ENCODE assay signal across 1 cellular context in genomic region chr11:107457205-107457557, GRCh38.
TF ChIP-seq lines count a peak whose summit lies in the region.

No MANE protein-coding gene starts in this region.

TF ChIP-seq in GM23338, 12 proteins besides CTCF, POLR2A, EP300 and RAD21 (continued from another document):
- no peak for TF ChIP-seq REST (IDR thresholded peaks at IDR 0.05; ENCODE audit: unreplicated experiment)
